10 cellular contexts compared by ENCODE assay signal in genomic region chr2:187994464-187995331, GRCh38.
DNase-seq lines count a peak whose midpoint lies in the region; ATAC-seq and TF ChIP-seq lines count a peak whose summit lies in the region.
"Had no signal": no experiment of that assay in that cellular context is flagged by ENCODE, and none has a peak within 500 bp of the region (broad histone marks: within the 10 kb centered on the region; RNA-seq: fewer than 3 reads in every experiment).

No MANE protein-coding gene starts in this region.

- H3K4me1 Mint-ChIP-seq in type B pancreatic cell (ENCODE audit: unreplicated experiment) = peaks cover 17% of the 10 kb centered on the region
- H3K4me1 Mint-ChIP-seq in natural killer cell = no peaks in the 10 kb centered on the region

- ATAC-seq in GM19463 (IDR thresholded peaks at IDR 0.05; ENCODE audit: unreplicated experiment) (no peak), natural killer cell (no peak)

- no peaks in the 10 kb centered on the region for H3K36me3 ChIP-seq in A673 (ENCODE audit: insufficient read depth, low read length, poor library complexity, severe bottlenecking)

- POLR2A ChIA-PET in A673 (lab: Charles Lee; ENCODE audit: low non-redundant PET) = no interaction called here

- CTCF ChIA-PET in A673 (lab: Charles Lee) = interaction anchor here (0.7 kb wide), 1 partner anchor 420 kb away, joined by 3 read pairs; no protein-coding TSS in a partner anchor

- H3K36me3 Mint-ChIP-seq in type B pancreatic cell = no peaks in the 10 kb centered on the region
- no peaks in the 10 kb centered on the region for H3K36me3 Mint-ChIP-seq in natural killer cell

- H3K9me3 Mint-ChIP-seq in type B pancreatic cell (no peaks in the 10 kb centered on the region), natural killer cell (peaks cover 12 to 14% of the 10 kb centered on the region in 2 donors)
- H3K9me3 Mint-ChIP-seq: CD4-positive, alpha-beta T cell had no signal

- TF ChIP-seq CTCF in A673 (conservative IDR thresholded peaks at IDR 0.05; ENCODE audit: low read depth, low read length) (no peak), type B pancreatic cell (conservative IDR thresholded peaks at IDR 0.05) (no peak), natural killer cell (IDR thresholded peaks at IDR 0.05) (no peak)

- DNase-seq in A673 (ENCODE audit: low spot score) (peak; percentile 74), HCEC 1CT (peak; percentile 44), NCI-H524 (lab: John Stamatoyannopoulos, UW) (peak; percentile 90 to 98), globus pallidus (ENCODE audit: low spot score) (peak; percentile 49), type B pancreatic cell (ENCODE audit: extremely low spot score, unreplicated experiment) (no peak), natural killer cell (no peak)
- no peak for DNase-seq in activated CD4-positive, CD25-positive, alpha-beta regulatory T cell (lab: John Stamatoyannopoulos, UW)
- DNase-seq: CD4-positive, alpha-beta T cell had no signal

- H3K4me1 ChIP-seq in A673 (ENCODE audit: insufficient read depth, low read length, poor library complexity, severe bottlenecking) = peaks cover 10% of the 10 kb centered on the region

- H3K4me3 ChIP-seq in A673 (ENCODE audit: low read depth, low read length, poor library complexity, severe bottlenecking) = no peak overlapping the region
- H3K4me3 ChIP-seq: skin epidermis had no signal

- H3K9me3 ChIP-seq in A673 (ENCODE audit: low read depth, low read length, poor library complexity, severe bottlenecking) = no peaks in the 10 kb centered on the region

- H3K27ac ChIP-seq in A673 (ENCODE audit: low read depth, low read length, poor library complexity, severe bottlenecking) = no peak overlapping the region
- H3K27ac ChIP-seq: skin epidermis had no signal

- H3K27me3 Mint-ChIP-seq in type B pancreatic cell = no peaks in the 10 kb centered on the region
- H3K27me3 Mint-ChIP-seq in natural killer cell (ENCODE audit: low read depth in 2 of 2) = no peaks in the 10 kb centered on the region
- H3K27me3 Mint-ChIP-seq: CD4-positive, alpha-beta T cell had no signal

- no TSS peak for BruUV-seq in A673 (replicated peaks; lab: Mats Ljungman, UMichigan)

- no peak overlapping the region for H3K4me3 Mint-ChIP-seq in type B pancreatic cell
- H3K4me3 Mint-ChIP-seq in natural killer cell = no peak overlapping the region
- H3K4me3 Mint-ChIP-seq: CD4-positive, alpha-beta T cell had no signal

- no peaks in the 10 kb centered on the region for H3K27me3 ChIP-seq in A673 (replicated peaks; ENCODE audit: insufficient read depth, low read depth, low read length, poor library complexity)

- H3K27ac Mint-ChIP-seq in type B pancreatic cell (no peak overlapping the region), natural killer cell (no peak overlapping the region)
- H3K27ac Mint-ChIP-seq: CD4-positive, alpha-beta T cell had no signal

- intact Hi-C loops in A673 (cut with micrococcal nuclease; ENCODE audit: unreplicated experiment) (no loop called here), natural killer cell (cut with micrococcal nuclease) (no loop called here)

Comparison
In these comparisons a context has a peak if more than half of its experiments do, and no peak if none do; other contexts are left out.
1. DNase-seq: peak in A673 (single experiment), HCEC 1CT (single experiment), NCI-H524 (2 of 2) and globus pallidus (single experiment); none in type B pancreatic cell (single experiment), activated CD4-positive, CD25-positive, alpha-beta regulatory T cell (0 of 4) and natural killer cell (single experiment).